Comparison of ENCODE assay signal across 4 cellular contexts in genomic region chr1:207658904-207659485, GRCh38.
TF ChIP-seq lines count a peak whose summit lies in the region.

No MANE protein-coding gene starts in this region.

TF ChIP-seq in SK-N-SH treated with all-trans-retinoic acid at 6 μM for 48 hours, 23 proteins besides CTCF, POLR2A, EP300 and RAD21:
- TF ChIP-seq ZFP3 (CRISPR knock-in tag; IDR thresholded peaks at IDR 0.05) (no peak), ARNTL (CRISPR knock-in tag; IDR thresholded peaks at IDR 0.05; ENCODE audit: borderline replicate concordance, low read depth) (no peak), CSDC2 (CRISPR knock-in tag; IDR thresholded peaks at IDR 0.05) (no peak)

TF ChIP-seq in SK-N-SH, 30 proteins besides CTCF, POLR2A, EP300 and RAD21:
- TF ChIP-seq SIN3A (IDR thresholded peaks at IDR 0.05; ENCODE audit: borderline replicate concordance, low read depth, low read length), result no peak
- no peak for TF ChIP-seq RFX5 (IDR thresholded peaks at IDR 0.05; ENCODE audit: low read length)
- TF ChIP-seq MXI1 (IDR thresholded peaks at IDR 0.05; ENCODE audit: low read depth, low read length), result no peak
- no peak for TF ChIP-seq YY1 (IDR thresholded peaks at IDR 0.05; ENCODE audit: low read depth)
- TF ChIP-seq EZH2phosphoT487 (IDR thresholded peaks at IDR 0.05; ENCODE audit: borderline replicate concordance, low read depth), result no peak
- no peak for TF ChIP-seq FOXJ3 (CRISPR knock-in tag; IDR thresholded peaks at IDR 0.05)
- no peak for TF ChIP-seq REST (IDR thresholded peaks at IDR 0.05; ENCODE audit: low read depth, low read length)
- no peak for TF ChIP-seq ELF1 (IDR thresholded peaks at IDR 0.05)
- no peak for TF ChIP-seq MAX (IDR thresholded peaks at IDR 0.05; ENCODE audit: low read depth)
- TF ChIP-seq CHD2 (IDR thresholded peaks at IDR 0.05; ENCODE audit: low read length, partially characterized antibody), result no peak

TF ChIP-seq in A549, 52 proteins besides CTCF, POLR2A, EP300 and RAD21:
- TF ChIP-seq HOXA7 (CRISPR knock-in tag; IDR thresholded peaks at IDR 0.05), result no peak
- no peak for TF ChIP-seq BCL3 (IDR thresholded peaks at IDR 0.05)
- TF ChIP-seq KDM1A (IDR thresholded peaks at IDR 0.05; ENCODE audit: low read depth), result no peak
- no peak for TF ChIP-seq HOXB5 (CRISPR knock-in tag; IDR thresholded peaks at IDR 0.05)
- TF ChIP-seq FOSB (CRISPR knock-in tag; IDR thresholded peaks at IDR 0.05), result no peak

TF ChIP-seq in HepG2, 621 proteins besides CTCF, POLR2A, EP300 and RAD21:
- TF ChIP-seq SALL1 (CRISPR knock-in tag; IDR thresholded peaks at IDR 0.05), result no peak
- peak; percentile 53 for TF ChIP-seq MNT (IDR thresholded peaks at IDR 0.05)
- no peak for TF ChIP-seq GATAD1 (CRISPR knock-in tag; IDR thresholded peaks at IDR 0.05)
- TF ChIP-seq PRPF4 (IDR thresholded peaks at IDR 0.05; ENCODE audit: low read depth, low read length, poor library complexity, severe bottlenecking), result no peak
- TF ChIP-seq ZKSCAN1 (IDR thresholded peaks at IDR 0.05; ENCODE audit: low read length), result no peak
